Comparison of ENCODE assay signal across 30 cellular contexts in the genomic region with DNA sequence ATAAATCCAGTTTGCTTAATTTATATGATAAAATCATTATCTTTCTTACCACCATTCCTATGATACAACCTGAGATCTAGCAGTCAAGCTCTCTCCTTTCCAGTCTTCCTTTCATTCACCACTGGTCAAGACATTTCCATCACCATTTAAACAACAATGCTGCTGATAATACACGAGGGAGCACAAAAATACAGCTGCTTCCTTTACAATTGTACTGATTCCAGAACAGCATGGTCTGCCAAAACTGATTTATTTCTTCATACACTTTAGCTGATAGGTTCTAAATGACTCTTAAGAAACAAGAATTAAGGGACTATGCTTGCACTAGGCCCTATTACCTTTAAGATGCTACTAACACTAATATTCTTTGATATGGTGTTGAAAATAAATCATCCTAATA.
A peak's percentile ranks its signal among the peaks of the same experiment; 100 is the strongest.
DNase-seq lines count a peak whose midpoint lies in the region; ATAC-seq, FAIRE-seq and TF ChIP-seq lines count a peak whose summit lies in the region.
"Had no signal": no experiment of that assay in that cellular context is flagged by ENCODE, and none has a peak within 500 bp of the region (broad histone marks: within the 10 kb centered on the region; RNA-seq: fewer than 3 reads in every experiment).

No MANE protein-coding gene starts in this region.

- H3K36me3 Mint-ChIP-seq in HFFc6 (ENCODE audit: low read depth) (no peaks in the 10 kb centered on the region), astrocyte (ENCODE audit: low read depth, unreplicated experiment) (no peaks in the 10 kb centered on the region), osteocyte (ENCODE audit: unreplicated experiment) (peaks cover 11% of the 10 kb centered on the region)
- H3K36me3 Mint-ChIP-seq in activated T-cell treated with anti-CD3 and anti-CD28 coated beads, Interleukin-2, amount 50 U/mL, for 72 hours (ENCODE audit: insufficient read depth in 2 of 2) = peaks cover 0 to 6% of the 10 kb centered on the region in 2 donors
- H3K36me3 Mint-ChIP-seq in stimulated activated naive B cell treated with anti-CD40 and anti-IgM and Interleukin-4, amounts not matched to agents 10 μg/mL and 1 μg/mL and 100 μg/mL, for 72 hours = peaks cover 29 to 30% of the 10 kb centered on the region in 2 donors
- H3K36me3 Mint-ChIP-seq: activated naive CD4-positive, alpha-beta T cell treated with anti-CD3 and anti-CD28 coated beads, Interleukin-2, amount 10 ng/mL, durations not matched to agents 7 days and 5 days had no signal

- H3K9ac ChIP-seq in astrocyte (ENCODE audit: low read length) = no peak overlapping the region

- TF ChIP-seq CTCF in HFFc6 (IDR thresholded peaks at IDR 0.05) (no peak), astrocyte (IDR thresholded peaks at IDR 0.05; ENCODE audit: insufficient read depth, low read depth, low read length) (no peak), fibroblast of mammary gland (conservative IDR thresholded peaks at IDR 0.05; ENCODE audit: control insufficient read depth, insufficient read depth, low read depth, low read length) (no peak), osteocyte (IDR thresholded peaks at IDR 0.05) (no peak), PC-9 (conservative IDR thresholded peaks at IDR 0.05) (no peak)

- no TSS peak for BruUV-seq in PC-9 (replicated peaks; lab: Mats Ljungman, UMichigan)

- no peaks in the 10 kb centered on the region for H4K20me1 ChIP-seq in astrocyte (ENCODE audit: insufficient read depth, low read length)
- no peaks in the 10 kb centered on the region for H4K20me1 ChIP-seq in PC-9 (ENCODE audit: insufficient read depth)

- no peaks in the 10 kb centered on the region for H3F3A ChIP-seq in PC-9 (ENCODE audit: insufficient read depth, low read depth)

- H3K27ac ChIP-seq in astrocyte (ENCODE audit: low read depth, low read length) (peak overlapping the region; percentile 79), PC-9 (no peak overlapping the region)
- H3K27ac ChIP-seq: RWPE1, SK-N-MC, testis had no signal

- POLR2A ChIA-PET in PC-9 (lab: Charles Lee; ENCODE audit: unreplicated experiment) = no interaction called here

- H3K27ac Mint-ChIP-seq in HFFc6 (peak overlapping the region; percentile 93), astrocyte (ENCODE audit: unreplicated experiment) (peak overlapping the region; percentile 55), osteocyte (ENCODE audit: unreplicated experiment) (peak overlapping the region; percentile 71)
- H3K27ac Mint-ChIP-seq in activated T-cell treated with anti-CD3 and anti-CD28 coated beads, Interleukin-2, amount 50 U/mL, for 72 hours = no peak overlapping the region
- H3K27ac Mint-ChIP-seq in stimulated activated naive B cell treated with anti-CD40 and anti-IgM and Interleukin-4, amounts not matched to agents 10 μg/mL and 1 μg/mL and 100 μg/mL, for 72 hours = no peak overlapping the region
- H3K27ac Mint-ChIP-seq: activated naive CD4-positive, alpha-beta T cell treated with anti-CD3 and anti-CD28 coated beads, Interleukin-2, amount 10 ng/mL, durations not matched to agents 7 days and 5 days; CD4-positive, CD25-positive, alpha-beta regulatory T cell; natural killer cell treated with Interleukin-12 subunit alpha and Interleukin-12 subunit beta and Interleukin-15 and Interleukin-18, amount 100 ng/mL, for 72 hours; T-helper 17 cell had no signal

- H3K9me3 ChIP-seq in astrocyte (ENCODE audit: insufficient read depth, low read depth, low read length) (no peaks in the 10 kb centered on the region), PC-9 (ENCODE audit: insufficient read depth, low read depth) (no peaks in the 10 kb centered on the region)
- H3K9me3 ChIP-seq: gastrocnemius medialis, mucosa of descending colon, testis had no signal

- H3K9me2 ChIP-seq in PC-9 (ENCODE audit: insufficient read depth) = no peaks in the 10 kb centered on the region

- H3K9me3 Mint-ChIP-seq in HFFc6 (no peaks in the 10 kb centered on the region), astrocyte (ENCODE audit: unreplicated experiment) (no peaks in the 10 kb centered on the region), osteocyte (ENCODE audit: unreplicated experiment) (no peaks in the 10 kb centered on the region)
- peaks cover 0 to 3% of the 10 kb centered on the region in 2 donors for H3K9me3 Mint-ChIP-seq in activated T-cell treated with anti-CD3 and anti-CD28 coated beads, Interleukin-2, amount 50 U/mL, for 72 hours
- H3K9me3 Mint-ChIP-seq in stimulated activated naive B cell treated with anti-CD40 and anti-IgM and Interleukin-4, amounts not matched to agents 10 μg/mL and 1 μg/mL and 100 μg/mL, for 72 hours = no peaks in the 10 kb centered on the region
- H3K9me3 Mint-ChIP-seq: activated naive CD4-positive, alpha-beta T cell treated with anti-CD3 and anti-CD28 coated beads, Interleukin-2, amount 10 ng/mL, durations not matched to agents 7 days and 5 days had no signal

- H3K4me3 ChIP-seq in astrocyte (ENCODE audit: insufficient read depth, low read depth, low read length) = no peak overlapping the region
- H3K4me3 ChIP-seq in fibroblast of mammary gland (ENCODE audit: control insufficient read depth, low read depth, low read length) = no peak overlapping the region
- H3K4me3 ChIP-seq in PC-9 = no peak overlapping the region
- H3K4me3 ChIP-seq: gastrocnemius medialis, lung, mucosa of descending colon, SK-N-MC, smooth muscle cell, testis had no signal

- H3K4me1 Mint-ChIP-seq in HFFc6 (ENCODE audit: low read depth) = peaks cover 29% of the 10 kb centered on the region
- peaks cover 19% of the 10 kb centered on the region for H3K4me1 Mint-ChIP-seq in astrocyte (ENCODE audit: low read depth, unreplicated experiment)
- peaks cover 18% of the 10 kb centered on the region for H3K4me1 Mint-ChIP-seq in osteocyte (ENCODE audit: unreplicated experiment)
- H3K4me1 Mint-ChIP-seq in activated T-cell treated with anti-CD3 and anti-CD28 coated beads, Interleukin-2, amount 50 U/mL, for 72 hours (ENCODE audit: low read depth) = no peaks in the 10 kb centered on the region
- peaks cover 0 to under 1% of the 10 kb centered on the region in 2 donors for H3K4me1 Mint-ChIP-seq in stimulated activated naive B cell treated with anti-CD40 and anti-IgM and Interleukin-4, amounts not matched to agents 10 μg/mL and 1 μg/mL and 100 μg/mL, for 72 hours
- H3K4me1 Mint-ChIP-seq: activated naive CD4-positive, alpha-beta T cell treated with anti-CD3 and anti-CD28 coated beads, Interleukin-2, amount 10 ng/mL, durations not matched to agents 7 days and 5 days; CD4-positive, CD25-positive, alpha-beta regulatory T cell; T-helper 17 cell had no signal

- H3K4me1 ChIP-seq in astrocyte (ENCODE audit: insufficient read depth, low read length) = peaks cover 8% of the 10 kb centered on the region
- no peaks in the 10 kb centered on the region for H3K4me1 ChIP-seq in PC-9 (replicated peaks; ENCODE audit: insufficient read depth)
- H3K4me1 ChIP-seq: gastrocnemius medialis, testis had no signal

- peak overlapping the region; percentile 67 for H3K4me2 ChIP-seq in astrocyte (ENCODE audit: low read length)
- no peak overlapping the region for H3K4me2 ChIP-seq in PC-9
- H3K4me2 ChIP-seq: smooth muscle cell had no signal

- no peak for FAIRE-seq in astrocyte (lab: Jason Lieb, UNC)
- FAIRE-seq: D721Med, urothelium cell line had no signal

- no peak for DNase-seq in HFFc6
- no peak for DNase-seq in astrocyte (ENCODE audit: low read depth)
- DNase-seq in fibroblast of mammary gland (ENCODE audit: low read depth) = peak; percentile 27
- no peak for DNase-seq in osteocyte (ENCODE audit: extremely low spot score, unreplicated experiment)
- DNase-seq in activated T-cell treated with anti-CD3 and anti-CD28 coated beads, Interleukin-2, amount 50 U/mL, for 72 hours = no peak
- DNase-seq in stimulated activated naive B cell treated with anti-CD40 and anti-IgM and Interleukin-4, amounts not matched to agents 10 μg/mL and 1 μg/mL and 100 μg/mL, for 72 hours = no peak
- DNase-seq in PC-9 = no peak
- DNase-seq: activated CD4-positive, alpha-beta T cell treated with anti-CD3 and anti-CD28 coated beads, Interleukin-2, amount 50 U/mL, for 48 hours; activated naive CD4-positive, alpha-beta T cell treated with anti-CD3 and anti-CD28 coated beads, Interleukin-2, amount 10 ng/mL, durations not matched to agents 7 days and 5 days; CD4-positive, CD25-positive, alpha-beta regulatory T cell; DND-41; effector CD4-positive, alpha-beta T cell; gastrocnemius medialis; GF-D8; mucosa of descending colon; NCI-H1694; NCI-H446 treated with DMSO at 0.1 percent for 48 hours; NCI-H82; stimulated activated naive CD4-positive, alpha-beta T cell treated with Interleukin-2 at 50 U/mL for 16 hours; T-helper 17 cell; testis had no signal

- H3K4me3 Mint-ChIP-seq in HFFc6 = peak overlapping the region; percentile 73
- no peak overlapping the region for H3K4me3 Mint-ChIP-seq in astrocyte (ENCODE audit: unreplicated experiment)
- no peak overlapping the region for H3K4me3 Mint-ChIP-seq in osteocyte (ENCODE audit: unreplicated experiment)
- no peak overlapping the region for H3K4me3 Mint-ChIP-seq in activated T-cell treated with anti-CD3 and anti-CD28 coated beads, Interleukin-2, amount 50 U/mL, for 72 hours
- H3K4me3 Mint-ChIP-seq in stimulated activated naive B cell treated with anti-CD40 and anti-IgM and Interleukin-4, amounts not matched to agents 10 μg/mL and 1 μg/mL and 100 μg/mL, for 72 hours = no peak overlapping the region
- H3K4me3 Mint-ChIP-seq: activated naive CD4-positive, alpha-beta T cell treated with anti-CD3 and anti-CD28 coated beads, Interleukin-2, amount 10 ng/mL, durations not matched to agents 7 days and 5 days; brain; CD4-positive, CD25-positive, alpha-beta regulatory T cell; natural killer cell treated with Interleukin-12 subunit alpha and Interleukin-12 subunit beta and Interleukin-15 and Interleukin-18, amount 100 ng/mL, for 72 hours; T-helper 17 cell had no signal

- H3K79me2 ChIP-seq in astrocyte (ENCODE audit: insufficient read depth, low read length) = no peaks in the 10 kb centered on the region
- H3K79me2 ChIP-seq in PC-9 (ENCODE audit: low read depth) = no peaks in the 10 kb centered on the region

- CTCF ChIA-PET in PC-9 (lab: Charles Lee) = no interaction called here

- H3K27me3 Mint-ChIP-seq in HFFc6 (ENCODE audit: insufficient read depth) = no peaks in the 10 kb centered on the region
- H3K27me3 Mint-ChIP-seq in astrocyte (ENCODE audit: low read depth, unreplicated experiment) = no peaks in the 10 kb centered on the region
- H3K27me3 Mint-ChIP-seq in osteocyte (ENCODE audit: unreplicated experiment) = no peaks in the 10 kb centered on the region
- H3K27me3 Mint-ChIP-seq in activated T-cell treated with anti-CD3 and anti-CD28 coated beads, Interleukin-2, amount 50 U/mL, for 72 hours (ENCODE audit: low read depth) = no peaks in the 10 kb centered on the region
- no peaks in the 10 kb centered on the region for H3K27me3 Mint-ChIP-seq in stimulated activated naive B cell treated with anti-CD40 and anti-IgM and Interleukin-4, amounts not matched to agents 10 μg/mL and 1 μg/mL and 100 μg/mL, for 72 hours
- H3K27me3 Mint-ChIP-seq: activated naive CD4-positive, alpha-beta T cell treated with anti-CD3 and anti-CD28 coated beads, Interleukin-2, amount 10 ng/mL, durations not matched to agents 7 days and 5 days; brain; CD4-positive, CD25-positive, alpha-beta regulatory T cell; natural killer cell treated with Interleukin-12 subunit alpha and Interleukin-12 subunit beta and Interleukin-15 and Interleukin-18, amount 100 ng/mL, for 72 hours; T-helper 17 cell had no signal

- intact Hi-C loops in PC-9 (cut with micrococcal nuclease; ENCODE audit: unreplicated experiment) = no loop called here

- no peak overlapping the region for H2AFZ ChIP-seq in astrocyte (ENCODE audit: low read depth, low read length)
- H2AFZ ChIP-seq in PC-9 = no peak overlapping the region

- H3K27me3 ChIP-seq in astrocyte (ENCODE audit: insufficient read depth, low read length) (no peaks in the 10 kb centered on the region), PC-9 (ENCODE audit: insufficient read depth, low read depth) (no peaks in the 10 kb centered on the region)
- H3K27me3 ChIP-seq: gastrocnemius medialis, testis had no signal

- no peak for ATAC-seq in GM18511 (IDR thresholded peaks at IDR 0.05; ENCODE audit: unreplicated experiment)
- no peak for ATAC-seq in activated T-cell treated with anti-CD3 and anti-CD28 coated beads, Interleukin-2, amount 50 U/mL, for 72 hours (replicated peaks in 1 of 2)
- ATAC-seq in stimulated activated naive B cell treated with anti-CD40 and anti-IgM and Interleukin-4, amounts not matched to agents 10 μg/mL and 1 μg/mL and 100 μg/mL, for 72 hours (replicated peaks) = no peak
- ATAC-seq: gastrocnemius medialis; mucosa of descending colon; natural killer cell treated with Interleukin-12 subunit alpha and Interleukin-12 subunit beta and Interleukin-15 and Interleukin-18, amount 100 ng/mL, for 72 hours; T-helper 17 cell had no signal

- H3K36me3 ChIP-seq in astrocyte (ENCODE audit: insufficient read depth, low read length) = no peaks in the 10 kb centered on the region
- H3K36me3 ChIP-seq in PC-9 (ENCODE audit: low read depth) = no peaks in the 10 kb centered on the region

Comparison
In these comparisons a context has a peak if more than half of its experiments do, and no peak if none do; other contexts are left out.
1. H3K27ac Mint-ChIP-seq: peak in HFFc6 (single experiment), astrocyte (single experiment) and osteocyte (single experiment); none in activated T-cell treated with anti-CD3 and anti-CD28 coated beads, Interleukin-2, amount 50 U/mL, for 72 hours (single experiment) and stimulated activated naive B cell treated with anti-CD40 and anti-IgM and Interleukin-4, amounts not matched to agents 10 μg/mL and 1 μg/mL and 100 μg/mL, for 72 hours (single experiment).